ENCODE assay signal across 8 cellular contexts in the genomic region with DNA sequence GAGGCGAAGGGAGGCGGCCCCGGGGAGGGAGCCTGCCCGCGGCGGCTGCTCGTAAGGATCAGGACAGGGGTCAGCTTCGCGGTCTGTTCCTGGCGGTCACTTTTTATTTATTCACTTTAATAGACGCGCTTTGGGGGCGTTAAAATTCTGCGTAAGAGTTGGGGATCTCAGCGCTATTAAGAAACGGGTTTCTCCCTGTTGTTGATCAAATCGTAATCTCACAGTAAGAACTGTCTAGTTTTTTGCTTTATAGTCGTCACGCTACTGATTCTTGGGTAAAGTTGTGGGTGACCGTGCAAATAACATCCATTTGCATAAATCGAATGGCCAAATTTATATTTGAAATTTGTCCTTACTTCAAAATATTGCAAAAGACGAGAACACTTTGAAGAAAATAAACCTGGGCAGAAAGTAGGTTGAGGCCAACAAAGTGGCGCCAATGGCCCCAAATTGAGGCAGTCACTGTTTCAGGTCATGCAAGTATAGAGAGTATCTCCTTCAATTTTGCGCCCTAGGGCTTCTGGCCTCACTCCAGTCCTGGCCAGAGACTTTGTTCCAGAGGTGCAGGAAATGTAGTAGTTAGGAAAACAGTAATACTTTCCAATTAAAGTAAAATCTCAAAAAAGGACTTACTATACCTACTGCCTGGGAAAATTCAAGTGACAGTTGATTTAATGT. TPM values are rescaled to one million over a fixed set of nuclear protein-coding genes. Genes with fewer than 3 reads are reported as not detected.
DNase-seq lines count a peak whose midpoint lies in the region; ATAC-seq and TF ChIP-seq lines count a peak whose summit lies in the region.

No MANE protein-coding gene starts in this region.

- H3K27me3 ChIP-seq in Peyer's patch: no peaks in the 10 kb centered on the region
- H3K27me3 ChIP-seq in effector memory CD4-positive, alpha-beta T cell (replicated peaks; ENCODE audit: control insufficient read depth, insufficient read depth, low read length, poor library complexity, severe bottlenecking): no peaks in the 10 kb centered on the region

- peak overlapping the region; percentile 69 to 99 (median 88) for H3K4me3 ChIP-seq in Peyer's patch
- peak overlapping the region; percentile 95 for H3K4me3 ChIP-seq in effector memory CD4-positive, alpha-beta T cell (ENCODE audit: insufficient read depth, low read depth, low read length, poor library complexity, severe bottlenecking)
- peak overlapping the region; percentile 79 for H3K4me3 ChIP-seq in mucosa of descending colon

- intact Hi-C loops in mucosa of descending colon (cut with DNase I, micrococcal nuclease): no loop called here

- H3K4me1 ChIP-seq in Peyer's patch (peaks cover 0 to 11% (median 0%) of the 10 kb centered on the region in 4 donors), mucosa of descending colon (ENCODE audit: low read depth) (peaks cover 16% of the 10 kb centered on the region)
- peaks cover 20% of the 10 kb centered on the region for H3K4me1 ChIP-seq in effector memory CD4-positive, alpha-beta T cell (ENCODE audit: control insufficient read depth, insufficient read depth, low read length, poor library complexity, severe bottlenecking)

- H3K9me3 ChIP-seq in Peyer's patch: no peaks in the 10 kb centered on the region
- H3K9me3 ChIP-seq in effector memory CD4-positive, alpha-beta T cell (ENCODE audit: control insufficient read depth, low read length): no peaks in the 10 kb centered on the region
- no peaks in the 10 kb centered on the region for H3K9me3 ChIP-seq in mucosa of descending colon

- H3K27ac ChIP-seq in Peyer's patch: peak overlapping the region; percentile 90 to 98 (median 94)
- H3K27ac ChIP-seq in effector memory CD4-positive, alpha-beta T cell (ENCODE audit: insufficient read depth, low read length, poor library complexity, severe bottlenecking): peak overlapping the region; percentile 86

- DNase-seq in NOMO-1 (lab: John Stamatoyannopoulos, UW; ENCODE audit: unreplicated experiment in 2 of 2): peak; percentile 14 to 31
- DNase-seq in NOMO-1 treated with dmso at 0.1 percent for 144 hours (lab: John Stamatoyannopoulos, UW; ENCODE audit: unreplicated experiment): no peak
- DNase-seq in Peyer's patch: peak in 1 of 3 donors; percentile 54
- no peak for DNase-seq in effector memory CD4-positive, alpha-beta T cell
- peak in 2 of 3 donors; percentile 46 to 47 for DNase-seq in mucosa of descending colon
- no peak for DNase-seq in stimulated activated CD8-positive, alpha-beta memory T cell treated with anti-CD3 and anti-CD28 coated beads, Interleukin-4, amount 100 ng/mL, for 48 hours

- H3K36me3 ChIP-seq in Peyer's patch: no peaks in the 10 kb centered on the region
- H3K36me3 ChIP-seq in effector memory CD4-positive, alpha-beta T cell (ENCODE audit: control insufficient read depth, insufficient read depth, low read length): peaks cover 5% of the 10 kb centered on the region
- H3K36me3 ChIP-seq in mucosa of descending colon (ENCODE audit: low read depth): peaks cover 5% of the 10 kb centered on the region

- TF ChIP-seq POLR2A in Peyer's patch (IDR thresholded peaks at IDR 0.05): no peak

- TF ChIP-seq CTCF in Peyer's patch (IDR thresholded peaks at IDR 0.05) (no peak), mucosa of descending colon (IDR thresholded peaks at IDR 0.05) (no peak)

- no peak for ATAC-seq in mucosa of descending colon
- no peak for ATAC-seq in HG02885 (IDR thresholded peaks at IDR 0.05; ENCODE audit: poor library complexity, unreplicated experiment)
- no peak for ATAC-seq in HG03520 (IDR thresholded peaks at IDR 0.05; ENCODE audit: unreplicated experiment)

RNA-seq across cellular contexts. Expression of a gene that starts 1.0 kb away (rescaled TPM):
- total RNA-seq in Peyer's patch (10 to 100 TPM; 18.2 to 50.3 (median 35.6) TPM), mucosa of descending colon (10 to 100 TPM; 16.5 to 25.6 (median 21.0) TPM)

RNA-seq across cellular contexts. Expression of a gene that starts 40.9 kb away (rescaled TPM):
- total RNA-seq in Peyer's patch: 1 to 10 TPM in 2 of 4 donors, under 1 TPM in 1, not detected in 1; 0.35 to 1.7 (median 1.5) TPM
- 1 to 10 TPM in 2 of 3 donors, under 1 TPM in 1; 0.87 to 2.7 (median 1.7) TPM for total RNA-seq in mucosa of descending colon

Comparison
In these comparisons a context has a peak if more than half of its experiments do, and no peak if none do; other contexts are left out.
1. DNase-seq: peak in NOMO-1 (2 of 2) and mucosa of descending colon (2 of 3); none in NOMO-1 treated with dmso at 0.1 percent for 144 hours (single experiment), effector memory CD4-positive, alpha-beta T cell (0 of 3) and stimulated activated CD8-positive, alpha-beta memory T cell treated with anti-CD3 and anti-CD28 coated beads, Interleukin-4, amount 100 ng/mL, for 48 hours (single experiment).
2. Peak in every context shown above with its lines, with median percentiles within 50 percentile points of each other: H3K4me3 ChIP-seq.